Comparison of ENCODE assay signal across 8 cellular contexts in the genomic region with DNA sequence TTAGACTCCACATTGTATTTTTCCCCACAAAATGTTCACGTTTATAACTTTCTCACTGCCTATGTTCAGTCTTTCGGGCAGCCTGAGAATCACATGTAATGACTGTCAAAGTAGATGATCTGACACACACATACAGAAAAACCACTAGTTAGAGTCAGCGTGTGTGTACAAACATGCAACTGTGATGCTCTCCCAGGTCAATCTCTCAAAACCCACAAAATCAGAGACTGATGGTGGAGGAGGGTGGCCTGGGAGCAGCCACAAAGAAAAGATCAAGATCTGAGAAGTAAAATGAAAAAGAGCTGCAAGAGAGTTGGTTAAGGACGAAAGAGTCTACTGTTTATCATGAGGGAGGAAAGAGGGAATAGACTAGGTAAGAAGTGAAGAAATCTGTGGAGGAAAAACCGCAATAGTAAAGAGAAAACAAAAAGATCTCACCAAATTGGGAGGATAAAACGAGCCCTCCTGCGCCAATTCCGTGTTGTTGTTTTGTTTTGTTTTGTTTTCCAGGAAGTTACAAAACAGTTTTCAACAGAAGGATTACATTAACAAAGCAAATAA. TPM values are rescaled to one million over a fixed set of nuclear protein-coding genes. Genes with fewer than 3 reads are reported as not detected.
DNase-seq lines count a peak whose midpoint lies in the region; ATAC-seq and TF ChIP-seq lines count a peak whose summit lies in the region.

No MANE protein-coding gene starts in this region.

- H3K27me3 ChIP-seq in cardiac muscle cell = peaks cover 6% of the 10 kb centered on the region
- no peaks in the 10 kb centered on the region for H3K27me3 ChIP-seq in adrenal gland
- no peaks in the 10 kb centered on the region for H3K27me3 ChIP-seq in lower lobe of right lung (ENCODE audit: low read depth)

- H3K4me1 ChIP-seq in cardiac muscle cell (ENCODE audit: low read depth) (peaks cover 40% of the 10 kb centered on the region), adrenal gland (replicated peaks in 1 of 2) (peaks cover 31 to 63% of the 10 kb centered on the region in 2 donors), lower lobe of right lung (peaks cover 49% of the 10 kb centered on the region), urinary bladder (ENCODE audit: insufficient read depth) (peaks cover under 1% of the 10 kb centered on the region)

- H3K36me3 ChIP-seq in cardiac muscle cell (no peaks in the 10 kb centered on the region), adrenal gland (replicated peaks in 1 of 2) (no peaks in the 10 kb centered on the region), lower lobe of right lung (no peaks in the 10 kb centered on the region), urinary bladder (ENCODE audit: insufficient read depth) (no peaks in the 10 kb centered on the region)

- peak in 1 of 2 donors; percentile 29 for DNase-seq in cardiac muscle cell (ENCODE audit: low read depth in 1 of 2, low spot score in 1 of 2)
- DNase-seq in cardiac septum (ENCODE audit: low spot score) = no peak
- DNase-seq in adrenal gland = no peak
- DNase-seq in lower lobe of right lung = no peak
- DNase-seq in HuH-7 (ENCODE audit: low spot score) = no peak
- DNase-seq in activated CD4-positive, alpha-beta T cell treated with anti-CD3 and anti-CD28 coated beads, Interleukin-2, amount 50 U/mL, for 4 hours = no peak

- TF ChIP-seq CTCF in cardiac muscle cell (IDR thresholded peaks at IDR 0.05; ENCODE audit: low read depth, low read length) (no peak), adrenal gland (IDR thresholded peaks at IDR 0.05) (no peak), lower lobe of right lung (IDR thresholded peaks at IDR 0.05) (no peak)

- no peak overlapping the region for H3K27ac ChIP-seq in cardiac muscle cell
- peak overlapping the region in 4 of 5 donors; percentile 98 to 100 (median 100) for H3K27ac ChIP-seq in adrenal gland
- H3K27ac ChIP-seq in lower lobe of right lung = peak overlapping the region; percentile 96
- no peak overlapping the region for H3K27ac ChIP-seq in urinary bladder (ENCODE audit: low read depth)

- intact Hi-C loops in cardiac septum (cut with DNase I) = loop anchor here (5.0 kb wide), 4 partner anchors 38 to 172 kb away; partner anchors contain the start of gene TSNAX
- intact Hi-C loops in adrenal gland (cut with DNase I) = loop anchor here (5.0 to 10.0 kb wide), 3 partner anchors 55 to 115 kb away; no protein-coding TSS in a partner anchor
- intact Hi-C loops in lower lobe of right lung (cut with DNase I) = no loop called here

- 4 to 8% (median 6%) methylated on average over 8 of the region's 8 CpGs for WGBS in adrenal gland, 4 donors
- 21% methylated on average over 8 of the region's 8 CpGs for WGBS in urinary bladder

- H3K4me3 ChIP-seq in cardiac muscle cell (peak overlapping the region; percentile 95), adrenal gland (peak overlapping the region in 3 of 4 donors; percentile 21 to 95 (median 76)), lower lobe of right lung (peak overlapping the region; percentile 80), urinary bladder (ENCODE audit: low read depth, low read length) (peak overlapping the region; percentile 74)

- TF ChIP-seq POLR2A in adrenal gland (IDR thresholded peaks at IDR 0.05) = no peak

- ATAC-seq in lower lobe of right lung = no peak
- no peak for ATAC-seq in HG02678 (IDR thresholded peaks at IDR 0.05; ENCODE audit: unreplicated experiment)

- H3K9me3 ChIP-seq in cardiac muscle cell (ENCODE audit: low read depth) = no peaks in the 10 kb centered on the region
- H3K9me3 ChIP-seq in adrenal gland (replicated peaks in 1 of 3) = no peaks in the 10 kb centered on the region
- no peaks in the 10 kb centered on the region for H3K9me3 ChIP-seq in lower lobe of right lung

RNA-seq across cellular contexts. Expression of gene EGLN1, which starts 2.3 kb away (rescaled TPM):
- total RNA-seq in cardiac muscle cell (67.6 and 81.8 TPM in 2 replicates), cardiac septum (47.5 TPM), adrenal gland (10 to 100 TPM; 33.4 to 57.5 (median 49.2) TPM), lower lobe of right lung (29.7 TPM), urinary bladder (73.3 TPM)
- polyA plus RNA-seq in cardiac muscle cell (54.0 and 54.2 TPM in 2 replicates), adrenal gland (10 to 100 TPM in 1 of 3 donors, 1 to 10 TPM in 2; 7.9 to 72.3 (median 8.8) TPM), urinary bladder (26.3 TPM)

Comparison
In these comparisons a context has a peak if more than half of its experiments do, and no peak if none do; other contexts are left out.
1. H3K27ac ChIP-seq: peak in adrenal gland (4 of 5) and lower lobe of right lung (single experiment); none in cardiac muscle cell (single experiment) and urinary bladder (single experiment).
2. Peak in every context shown above with its lines, with median percentiles within 50 percentile points of each other: H3K4me3 ChIP-seq.